8 cellular contexts compared by ENCODE assay signal in the genomic region with DNA sequence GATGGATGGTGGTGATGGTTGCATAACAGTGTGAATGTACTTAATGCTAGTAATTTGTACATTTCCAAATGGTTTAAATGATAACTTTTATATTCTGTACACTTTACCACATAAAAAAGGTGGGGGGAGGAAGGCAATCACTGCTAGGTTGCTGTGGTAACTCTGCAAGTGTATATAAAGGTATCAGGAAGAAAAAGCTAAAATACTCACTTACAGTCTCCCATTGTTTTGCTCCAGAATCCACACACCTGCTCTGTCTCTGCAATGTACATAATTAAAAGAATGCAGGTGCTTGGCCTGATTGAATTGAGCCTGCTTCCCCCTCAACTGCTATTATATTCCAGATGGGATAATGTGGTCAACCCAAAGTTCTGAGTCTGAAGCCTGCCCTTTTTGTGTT. TPM values are rescaled to one million over a fixed set of nuclear protein-coding genes. Genes with fewer than 3 reads are reported as not detected.
"Had no signal": no experiment of that assay in that cellular context is flagged by ENCODE, and none has a peak within 500 bp of the region (broad histone marks: within the 10 kb centered on the region; RNA-seq: fewer than 3 reads in every experiment).

No MANE protein-coding gene starts in this region.

RNA-seq across cellular contexts. Expression of gene LGALS9B, which starts 6.7 kb away (rescaled TPM):
- total RNA-seq: OCI-LY7, PC-3, Right ventricle myocardium inferior, Right ventricle myocardium superior, RPMI7951, SJCRH30, SJSA1, SK-MEL-5 had no signal
